ENCODE assay signal across 8 cellular contexts in the genomic region with DNA sequence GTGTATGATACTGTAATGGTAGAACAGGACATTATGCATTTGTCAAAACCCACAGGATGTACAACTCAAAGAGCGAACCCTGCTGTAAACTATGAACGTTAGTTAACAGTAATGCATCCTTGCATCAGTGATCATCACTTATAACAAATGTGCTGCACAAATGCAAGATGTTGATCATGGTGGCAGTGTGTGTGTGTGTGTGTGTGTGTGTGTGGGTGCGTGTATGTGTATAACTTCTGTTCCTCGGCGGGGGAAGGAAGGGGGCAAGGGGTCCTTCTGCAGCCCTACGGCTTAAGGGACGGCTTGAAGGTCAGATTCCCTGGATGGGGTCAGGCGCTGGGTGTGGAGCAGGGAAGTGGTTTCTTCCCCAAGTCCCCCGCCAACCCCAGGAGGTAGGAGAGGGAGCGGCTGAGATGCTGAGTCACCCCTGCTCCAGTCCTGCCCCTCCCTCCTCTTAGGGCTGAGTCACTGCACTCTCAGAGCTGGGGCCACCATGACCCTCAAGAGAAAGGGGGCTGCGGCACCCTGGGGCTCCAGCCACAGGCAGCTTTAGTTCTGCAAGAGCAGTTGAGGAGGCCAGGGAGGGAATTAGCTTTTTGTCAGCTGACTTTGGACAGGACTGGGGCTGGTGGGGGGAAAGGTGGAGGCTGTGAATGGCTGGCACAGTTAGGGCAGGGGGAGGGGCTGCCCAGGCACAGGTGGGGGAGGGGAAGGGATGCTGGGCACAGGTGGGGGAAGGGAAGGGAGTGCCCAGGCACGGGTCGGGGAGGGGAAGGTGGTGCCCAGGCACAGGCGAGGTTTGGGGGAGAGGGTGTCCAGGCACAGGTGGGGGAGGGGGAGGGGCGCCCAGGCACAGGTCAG. TPM values are rescaled to one million over a fixed set of nuclear protein-coding genes. Genes with fewer than 3 reads are reported as not detected.
DNase-seq lines count a peak whose midpoint lies in the region; ATAC-seq, FAIRE-seq and TF ChIP-seq lines count a peak whose summit lies in the region.

No MANE protein-coding gene starts in this region.

- no peak overlapping the region for H3K4ac ChIP-seq in neuronal stem cell (ENCODE audit: low read length)

- peak overlapping the region; percentile 29 for H3K4me2 ChIP-seq in neuronal stem cell (ENCODE audit: insufficient read depth, low read length, poor library complexity, severe bottlenecking)

- H2BK5ac ChIP-seq in neuronal stem cell (ENCODE audit: low read length): peak overlapping the region; percentile 94

- H2BK120ac ChIP-seq in neuronal stem cell (ENCODE audit: low read depth, low read length): peak overlapping the region; percentile 82

- peaks cover 8% of the 10 kb centered on the region for H3K4me1 ChIP-seq in Caco-2
- H3K4me1 ChIP-seq in neuronal stem cell (ENCODE audit: control insufficient read depth in 2 of 2, insufficient read depth in 1 of 2, low read depth in 1 of 2, low read length in 2 of 2): peaks cover 10 to 11% of the 10 kb centered on the region in 2 donors

- H3K23ac ChIP-seq in neuronal stem cell (ENCODE audit: low read depth, low read length, poor library complexity): no peak overlapping the region

- CTCF ChIA-PET in Caco-2 (lab: Charles Lee): interaction anchor here (0.6 kb wide), 1 partner anchor 24 kb away, joined by 3 read pairs; no protein-coding TSS in a partner anchor

- H3K36me3 ChIP-seq in Caco-2 (ENCODE audit: control insufficient read depth, insufficient read depth, low read length) (no peaks in the 10 kb centered on the region), neuronal stem cell (replicated peaks in 1 of 2; ENCODE audit: control insufficient read depth in 2 of 2, insufficient read depth in 2 of 2, low read length in 2 of 2) (no peaks in the 10 kb centered on the region)

- H4K91ac ChIP-seq in neuronal stem cell (ENCODE audit: low read depth, low read length, poor library complexity): no peak overlapping the region

- ATAC-seq in HG03457 (IDR thresholded peaks at IDR 0.05; ENCODE audit: unreplicated experiment): no peak

- no peaks in the 10 kb centered on the region for H3K9me3 Mint-ChIP-seq in Caco-2 (ENCODE audit: unreplicated experiment)

- H3K36me3 Mint-ChIP-seq in Caco-2 (ENCODE audit: insufficient read depth, unreplicated experiment): no peaks in the 10 kb centered on the region

- POLR2A ChIA-PET in Caco-2 (lab: Charles Lee): interaction anchor here (0.6 to 0.7 kb wide), 2 partner anchors 153 to 911 kb away, joined by 3 read pairs; no protein-coding TSS in a partner anchor

- no TSS peak for BruUV-seq in Caco-2 (replicated peaks; lab: Mats Ljungman, UMichigan)

- no peak overlapping the region for H3K14ac ChIP-seq in neuronal stem cell (ENCODE audit: low read length)

- H3K27ac ChIP-seq in neuronal stem cell (replicated peaks; ENCODE audit: low read length): no peak overlapping the region

- WGBS in neuronal stem cell (ENCODE audit: extremely low coverage in 2 of 2, insufficient read length in 2 of 2, insufficient replicate concordance in 1 of 2), 2 donors: no CpG with 5 or more reads among the region's 15 CpGs

- peak; percentile 53 for FAIRE-seq in urothelium cell line (lab: Jason Lieb, UNC)

- no peak overlapping the region for H4K8ac ChIP-seq in neuronal stem cell (ENCODE audit: low read depth, low read length)

- H2BK15ac ChIP-seq in neuronal stem cell (ENCODE audit: low read length): peak overlapping the region; percentile 9

- peak overlapping the region; percentile 77 for H2AK5ac ChIP-seq in neuronal stem cell (ENCODE audit: low read depth, low read length)

- peaks cover 11% of the 10 kb centered on the region for H3K4me1 Mint-ChIP-seq in Caco-2 (ENCODE audit: low read depth, unreplicated experiment)

- DNase-seq in Caco-2 (peak; percentile 42 to 63), MV-4-11 (lab: John Stamatoyannopoulos, UW) (peak; percentile 97), epidermal melanocyte (ENCODE audit: insufficient read length, low spot score) (peak; percentile 82), neuronal stem cell (ENCODE audit: low spot score) (peak; percentile 57), urothelium cell line (ENCODE audit: low spot score) (peak; percentile 86), NCI-H2107 treated with DMSO at 0.1 percent for 48 hours (lab: John Stamatoyannopoulos, UW; ENCODE audit: unreplicated experiment) (no peak)
- DNase-seq in activated CD4-positive, alpha-beta T cell treated with anti-CD3 and anti-CD28 coated beads, Interleukin-2, amount 50 U/mL, for 4 hours: peak; percentile 44 to 49

- peak overlapping the region; percentile 72 for H3K18ac ChIP-seq in neuronal stem cell (ENCODE audit: low read length)

- H3K27ac Mint-ChIP-seq in Caco-2 (ENCODE audit: unreplicated experiment): peak overlapping the region; percentile 74

- peak overlapping the region; percentile 75 for H2AFZ ChIP-seq in neuronal stem cell (ENCODE audit: low read length)

- no peak overlapping the region for H2BK12ac ChIP-seq in neuronal stem cell (ENCODE audit: low read length)

- intact Hi-C loops in Caco-2 (cut with micrococcal nuclease; ENCODE audit: unreplicated experiment): no loop called here

- no peaks in the 10 kb centered on the region for H3K79me1 ChIP-seq in neuronal stem cell (ENCODE audit: low read depth, low read length)

- H3K27me3 Mint-ChIP-seq in Caco-2 (ENCODE audit: insufficient read depth, unreplicated experiment): no peaks in the 10 kb centered on the region

- H3K27me3 ChIP-seq in Caco-2 (replicated peaks; ENCODE audit: control insufficient read depth, insufficient read depth, low read length) (no peaks in the 10 kb centered on the region), neuronal stem cell (ENCODE audit: control insufficient read depth in 3 of 3, insufficient read depth in 3 of 3, low read depth in 1 of 3, low read length in 3 of 3) (peaks cover 0 to 6% (median 0%) of the 10 kb centered on the region in 3 experiments)

- TF ChIP-seq CTCF in Caco-2 (IDR thresholded peaks at IDR 0.05; ENCODE audit: insufficient read depth in 1 of 2, low read depth in 1 of 2, low read length in 1 of 2, severe bottlenecking in 1 of 2, unreplicated experiment in 1 of 2): no peak

- H3K4me3 Mint-ChIP-seq in Caco-2 (ENCODE audit: unreplicated experiment): peak overlapping the region; percentile 32

- H3K9ac ChIP-seq in neuronal stem cell (ENCODE audit: low read depth, low read length, poor library complexity): no peak overlapping the region

- no peak overlapping the region for H3K4me3 ChIP-seq in Caco-2 (ENCODE audit: low read depth, low read length)
- H3K4me3 ChIP-seq in neuronal stem cell (ENCODE audit: low read length in 2 of 2): no peak overlapping the region

- H3K9me3 ChIP-seq in Caco-2 (no peaks in the 10 kb centered on the region), neuronal stem cell (replicated peaks in 1 of 2; ENCODE audit: control insufficient read depth in 2 of 2, insufficient read depth in 1 of 2, low read depth in 1 of 2, low read length in 2 of 2) (peaks cover 3 to 6% of the 10 kb centered on the region in 2 donors)

RNA-seq across cellular contexts. Expression of a gene that starts 8.8 kb away (rescaled TPM):
- 328 and 335 TPM in 2 replicates for total RNA-seq in Caco-2 (2022)
- 48.8 TPM for polyA plus RNA-seq in neuronal stem cell (2013, experiment 1 of 2)
- 46.1 TPM for polyA plus RNA-seq in neuronal stem cell (2013, experiment 2 of 2)

RNA-seq across cellular contexts. Expression of a gene that starts 22.1 kb away (rescaled TPM):
- 1.3 and 2.7 TPM in 2 replicates for total RNA-seq in Caco-2 (2022)
- 0.40 TPM for polyA plus RNA-seq in neuronal stem cell (2013, experiment 1 of 2)
- 0.39 TPM for polyA plus RNA-seq in neuronal stem cell (2013, experiment 2 of 2)
